29 cellular contexts compared by ENCODE assay signal in the genomic region with DNA sequence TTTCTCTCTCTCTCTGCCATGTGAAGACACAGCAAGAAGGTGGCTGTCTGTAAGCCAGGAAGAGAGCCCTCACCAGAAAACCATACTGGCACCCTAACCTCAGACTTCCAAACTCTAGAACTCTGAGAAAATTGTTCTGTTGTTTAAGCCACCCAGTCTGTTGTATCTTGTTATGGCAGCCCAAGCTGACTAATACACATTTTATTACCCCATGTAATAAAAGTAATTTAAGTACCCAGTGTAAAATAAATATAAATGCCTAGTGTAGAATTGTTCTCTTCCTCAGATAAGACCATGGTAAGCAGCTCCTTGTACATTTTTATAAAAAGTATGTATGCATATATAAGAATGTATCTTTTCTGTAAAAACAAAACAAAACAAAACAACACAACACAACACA.
"Had no signal": no experiment of that assay in that cellular context is flagged by ENCODE, and none has a peak within 500 bp of the region (broad histone marks: within the 10 kb centered on the region; RNA-seq: fewer than 3 reads in every experiment).

No MANE protein-coding gene starts in this region.

- H3K27ac ChIP-seq: left lung, lower lobe of right lung, neural progenitor cell, neutrophil, ovary, right atrium auricular region, right lobe of liver, stomach, testis, thyroid gland, upper lobe of left lung, vagina had no signal

- H3K9me3 ChIP-seq: left lung, lower lobe of right lung, neutrophil, ovary, right atrium auricular region, right lobe of liver, stomach, testis, thyroid gland, transverse colon, upper lobe of left lung, vagina had no signal

- FAIRE-seq: keratinocyte had no signal

- H2AFZ ChIP-seq: neural progenitor cell had no signal

- H3K27me3 ChIP-seq: left lung, neural progenitor cell, neutrophil, ovary, right atrium auricular region, right lobe of liver, stomach, testis, thyroid gland, transverse colon, upper lobe of left lung, vagina had no signal

- H3K4me1 ChIP-seq: neural progenitor cell, testis, vagina had no signal

- H3K4me3 ChIP-seq: left lung, lower lobe of right lung, neural progenitor cell, ovary, right atrium auricular region, right lobe of liver, stomach, testis, thyroid gland, transverse colon, upper lobe of left lung, vagina had no signal

- H3K9ac ChIP-seq: neural progenitor cell had no signal

- H3K4me2 ChIP-seq: neural progenitor cell had no signal

- ATAC-seq: left cardiac atrium; left lung; lower lobe of right lung; natural killer cell; right lobe of liver; stimulated activated naive B cell treated with anti-CD40 and anti-IgM and Interleukin-4, amounts not matched to agents 10 μg/mL and 1 μg/mL and 100 μg/mL, for 72 hours; stimulated activated naive CD8-positive, alpha-beta T cell treated with anti-CD3 and anti-CD28 coated beads, Interleukin-15, Interleukin-2, amounts not matched to agents 100 U/mL and 50 U/mL, for 24 hours had no signal

- DNase-seq: hippocampal formation; kidney glomerular epithelial cell; left cardiac atrium; left lung; lower lobe of right lung; mammary epithelial cell; mesenchymal stem cell; naive B cell; natural killer cell; nephron progenitor cell; occipital lobe; ovary; right lobe of liver; stimulated activated CD4-positive, alpha-beta T cell treated with anti-CD3 and anti-CD28 coated beads, Interleukin-12 subunit alpha, Interleukin-12 subunit beta, amount 100 ng/mL, for 4 hours; stimulated activated CD4-positive, alpha-beta T cell treated with anti-CD3 and anti-CD28 coated beads, Interleukin-15, amount 100 ng/mL, for 24 hours; stimulated activated CD4-positive, alpha-beta T cell treated with anti-CD3 and anti-CD28 coated beads, Interleukin-2, amount 100 ng/mL, for 24 hours; stimulated activated CD4-positive, alpha-beta T cell treated with anti-CD3 and anti-CD28 coated beads, Interleukin-4, amount 100 ng/mL, for 1 hour; stimulated activated naive B cell treated with anti-CD40 and anti-IgM and Interleukin-4, amounts not matched to agents 10 μg/mL and 1 μg/mL and 100 μg/mL, for 72 hours; stimulated activated naive CD8-positive, alpha-beta T cell treated with anti-CD3 and anti-CD28 coated beads, Interleukin-15, Interleukin-2, amounts not matched to agents 100 U/mL and 50 U/mL, for 24 hours; stomach; testis; thyroid gland; transverse colon; upper lobe of left lung had no signal

- H3K36me3 ChIP-seq: left lung, lower lobe of right lung, neural progenitor cell, neutrophil, ovary, right atrium auricular region, right lobe of liver, stomach, thyroid gland, transverse colon, upper lobe of left lung, vagina had no signal
